14 cellular contexts compared by ENCODE assay signal in the genomic region with DNA sequence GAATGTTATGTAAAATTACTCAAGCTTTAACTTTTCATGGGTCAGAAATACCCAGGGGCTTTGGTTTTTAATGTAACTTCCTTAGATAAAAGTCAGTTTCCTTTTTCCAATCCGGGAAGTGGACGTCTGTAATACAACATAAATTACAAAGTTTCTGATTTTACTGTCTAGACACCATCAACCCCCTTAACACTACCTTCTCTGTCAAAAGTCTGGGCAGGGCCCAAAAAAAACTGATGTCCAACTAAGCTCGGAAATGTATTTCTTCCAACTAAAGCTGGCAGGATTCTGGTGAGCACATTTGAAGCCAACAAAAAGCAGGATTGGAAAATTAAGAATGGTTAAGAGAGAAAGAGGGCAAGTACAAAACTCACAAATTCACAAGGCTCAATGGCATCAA. TPM values are rescaled to one million over a fixed set of nuclear protein-coding genes. Genes with fewer than 3 reads are reported as not detected.
"Had no signal": no experiment of that assay in that cellular context is flagged by ENCODE, and none has a peak within 500 bp of the region (broad histone marks: within the 10 kb centered on the region; RNA-seq: fewer than 3 reads in every experiment).

No MANE protein-coding gene starts in this region.

- H3K27me3 ChIP-seq: adrenal gland, hepatocyte, sigmoid colon had no signal

- H3K4me3 Mint-ChIP-seq: activated B cell treated with CpG ODN at 0.5 μM for 24 hours; naive thymus-derived CD4-positive, alpha-beta T cell had no signal

- H3K36me3 Mint-ChIP-seq: naive thymus-derived CD4-positive, alpha-beta T cell had no signal

- FAIRE-seq: TTC549 had no signal

- ATAC-seq: lower lobe of right lung; naive thymus-derived CD4-positive, alpha-beta T cell had no signal

- H3K4me3 ChIP-seq: adrenal gland, hepatocyte, lower lobe of right lung, prostate gland, sigmoid colon had no signal

- H3K9me3 ChIP-seq: adrenal gland, lower lobe of right lung, prostate gland, sigmoid colon had no signal

- H3K4me1 ChIP-seq: adrenal gland, prostate gland had no signal

- H3K27me3 Mint-ChIP-seq: activated B cell treated with CpG ODN at 0.5 μM for 24 hours had no signal

- H3K9me3 Mint-ChIP-seq: activated T-helper 2 cell treated with anti-CD3 and anti-CD28 coated beads, Interferon-gamma antibody, Interleukin-2, Interleukin-4, amounts not matched to agents 10 μg/mL and 5 μg/mL and 100 μg/mL, durations not matched to agents 14 hours and 24 hours and 36 hours had no signal

- H3K4me1 Mint-ChIP-seq: activated B cell treated with CpG ODN at 0.5 μM for 24 hours; naive thymus-derived CD4-positive, alpha-beta T cell had no signal

- H2AFZ ChIP-seq: hepatocyte had no signal

- H3K27ac ChIP-seq: hepatocyte, lower lobe of right lung, prostate gland had no signal

- DNase-seq: activated B cell treated with CpG ODN at 0.5 μM for 24 hours; activated naive CD4-positive, alpha-beta T cell treated with anti-CD3 and anti-CD28 coated beads, Interleukin-2, amount 50 U/mL, for 16 hours; adrenal gland; cerebellar nuclear complex; lower lobe of right lung; naive thymus-derived CD4-positive, alpha-beta T cell; sigmoid colon; stimulated activated CD4-positive, alpha-beta T cell treated with anti-CD3 and anti-CD28 coated beads, Interleukin-2, amount 100 ng/mL, for 24 hours; stimulated activated naive CD4-positive, alpha-beta T cell had no signal

- H3K36me3 ChIP-seq: adrenal gland, lower lobe of right lung, prostate gland, sigmoid colon had no signal

- H3K27ac Mint-ChIP-seq: activated B cell treated with CpG ODN at 0.5 μM for 24 hours; activated T-helper 2 cell treated with anti-CD3 and anti-CD28 coated beads, Interferon-gamma antibody, Interleukin-2, Interleukin-4, amounts not matched to agents 10 μg/mL and 5 μg/mL and 100 μg/mL, durations not matched to agents 14 hours and 24 hours and 36 hours; naive thymus-derived CD4-positive, alpha-beta T cell had no signal

RNA-seq across cellular contexts. Expression of gene DDAH1, which starts 24.4 kb away (rescaled TPM):
- total RNA-seq: activated T-helper 2 cell treated with anti-CD3 and anti-CD28 coated beads, Interferon-gamma antibody, Interleukin-2, Interleukin-4, amounts not matched to agents 10 μg/mL and 5 μg/mL and 100 μg/mL, durations not matched to agents 14 hours and 24 hours and 36 hours; T-helper 1 cell treated with Interleukin-12 subunit alpha and Interleukin-12 subunit beta and Interleukin-4 antibody, amounts not matched to agents 30 ng/mL and 1 ng/mL, for 36 hours had no signal
- polyA plus RNA-seq: naive thymus-derived CD4-positive, alpha-beta T cell had no signal
